In the genomic region with DNA sequence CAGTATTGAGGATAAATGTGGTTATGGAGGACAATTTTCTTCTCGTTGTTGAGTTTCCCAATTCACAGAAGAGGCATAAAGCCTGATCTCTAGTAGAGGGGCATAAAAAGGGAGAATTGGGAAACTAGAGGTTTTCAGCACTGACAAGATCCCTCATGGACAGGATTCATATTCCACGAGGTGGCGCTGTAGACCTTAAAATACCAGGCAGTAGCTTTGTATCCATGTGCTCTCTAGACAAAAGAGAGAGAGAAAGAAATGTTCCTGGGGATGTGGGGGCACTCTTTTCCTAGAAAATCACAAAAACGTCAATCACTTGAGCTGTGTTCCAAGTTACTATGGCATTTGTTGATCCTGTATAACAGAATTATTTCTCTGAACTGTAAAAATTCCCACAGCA, we compare ENCODE assay signal across 8 cellular contexts.
DNase-seq lines count a peak whose midpoint lies in the region; ATAC-seq and TF ChIP-seq lines count a peak whose summit lies in the region.

No MANE protein-coding gene starts in this region.

- no peak for TF ChIP-seq POLR2A in adrenal gland (IDR thresholded peaks at IDR 0.05)

- H3K27ac ChIP-seq in Karpas-422 (ENCODE audit: low read length) = no peak overlapping the region
- no peak overlapping the region for H3K27ac ChIP-seq in adrenal gland

- H3K9ac ChIP-seq in Karpas-422 (ENCODE audit: low read length) = no peak overlapping the region

- H3K4me3 ChIP-seq in Karpas-422 (ENCODE audit: low read length) (no peak overlapping the region), neuron (ENCODE audit: low read length) (no peak overlapping the region), adrenal gland (no peak overlapping the region)

- no peak for TF ChIP-seq CTCF in activated CD8-positive, alpha-beta T cell treated with anti-CD3 and anti-CD28 coated beads for 36 hours (IDR thresholded peaks at IDR 0.05)
- no peak for TF ChIP-seq CTCF in adrenal gland (IDR thresholded peaks at IDR 0.05)

- intact Hi-C loops in activated CD8-positive, alpha-beta T cell treated with anti-CD3 and anti-CD28 coated beads for 36 hours (cut with micrococcal nuclease) = no loop called here
- intact Hi-C loops in activated CD4-positive, alpha-beta memory T cell treated with anti-CD3 and anti-CD28 coated beads for 36 hours (cut with micrococcal nuclease) = no loop called here
- intact Hi-C loops in adrenal gland (cut with DNase I) = no loop called here

- peaks cover 24% of the 10 kb centered on the region for H3K9me3 Mint-ChIP-seq in activated CD8-positive, alpha-beta T cell treated with anti-CD3 and anti-CD28 coated beads for 36 hours
- peaks cover 3% of the 10 kb centered on the region for H3K9me3 Mint-ChIP-seq in activated CD8-positive, alpha-beta T cell treated with anti-CD3 and anti-CD28 coated beads, Interleukin-2, amount 10 ng/mL, durations not matched to agents 7 days and 5 days (ENCODE audit: insufficient read depth)
- peaks cover 23% of the 10 kb centered on the region for H3K9me3 Mint-ChIP-seq in activated CD4-positive, alpha-beta memory T cell treated with anti-CD3 and anti-CD28 coated beads for 36 hours

- H3K79me2 ChIP-seq in Karpas-422 (ENCODE audit: low read length) = no peaks in the 10 kb centered on the region

- CTCF ChIA-PET in activated CD8-positive, alpha-beta T cell treated with anti-CD3 and anti-CD28 coated beads for 36 hours (lab: Charles Lee) = interaction anchor here (0.9 kb wide), 1 partner anchor 277 kb away, joined by 4 read pairs; no protein-coding TSS in a partner anchor
- CTCF ChIA-PET in activated CD8-positive, alpha-beta T cell treated with anti-CD3 and anti-CD28 coated beads, Interleukin-2, amount 10 ng/mL, durations not matched to agents 7 days and 5 days (lab: Charles Lee) = no interaction called here
- CTCF ChIA-PET in activated CD4-positive, alpha-beta memory T cell treated with anti-CD3 and anti-CD28 coated beads for 36 hours (lab: Charles Lee) = no interaction called here

- no peak overlapping the region for H3K27ac Mint-ChIP-seq in activated CD8-positive, alpha-beta T cell treated with anti-CD3 and anti-CD28 coated beads for 36 hours
- H3K27ac Mint-ChIP-seq in activated CD8-positive, alpha-beta T cell treated with anti-CD3 and anti-CD28 coated beads, Interleukin-2, amount 10 ng/mL, durations not matched to agents 7 days and 5 days = no peak overlapping the region
- H3K27ac Mint-ChIP-seq in activated CD4-positive, alpha-beta memory T cell treated with anti-CD3 and anti-CD28 coated beads for 36 hours = no peak overlapping the region

- no peaks in the 10 kb centered on the region for H3K9me2 ChIP-seq in Karpas-422 (replicated peaks; ENCODE audit: insufficient read depth, low read length)

- H3K36me3 Mint-ChIP-seq in activated CD8-positive, alpha-beta T cell treated with anti-CD3 and anti-CD28 coated beads for 36 hours (ENCODE audit: low read depth) = no peaks in the 10 kb centered on the region
- no peaks in the 10 kb centered on the region for H3K36me3 Mint-ChIP-seq in activated CD8-positive, alpha-beta T cell treated with anti-CD3 and anti-CD28 coated beads, Interleukin-2, amount 10 ng/mL, durations not matched to agents 7 days and 5 days (ENCODE audit: low read depth)
- peaks cover 6% of the 10 kb centered on the region for H3K36me3 Mint-ChIP-seq in activated CD4-positive, alpha-beta memory T cell treated with anti-CD3 and anti-CD28 coated beads for 36 hours

- H3K4me1 ChIP-seq in Karpas-422 (ENCODE audit: low read length) (no peaks in the 10 kb centered on the region), neuron (ENCODE audit: insufficient read depth, low read length) (peaks cover 2% of the 10 kb centered on the region), adrenal gland (replicated peaks in 1 of 2) (no peaks in the 10 kb centered on the region)

- peak; percentile 31 for DNase-seq in activated CD8-positive, alpha-beta T cell treated with anti-CD3 and anti-CD28 coated beads for 36 hours
- DNase-seq in activated CD8-positive, alpha-beta T cell treated with anti-CD3 and anti-CD28 coated beads, Interleukin-2, amount 10 ng/mL, durations not matched to agents 7 days and 5 days = no peak
- DNase-seq in Karpas-422 (peak; percentile 86), adrenal gland (no peak)
- peak; percentile 12 for DNase-seq in activated CD4-positive, alpha-beta memory T cell treated with anti-CD3 and anti-CD28 coated beads for 36 hours
- no peak for DNase-seq in activated CD8-positive, alpha-beta memory T cell treated with anti-CD3 and anti-CD28 coated beads, Interleukin-2, amount 50 U/mL, for 48 hours

- H3K36me3 ChIP-seq in Karpas-422 (ENCODE audit: insufficient read depth, low read length) (no peaks in the 10 kb centered on the region), neuron (ENCODE audit: insufficient read depth, low read length) (no peaks in the 10 kb centered on the region), adrenal gland (replicated peaks in 1 of 2) (no peaks in the 10 kb centered on the region)

- ATAC-seq in activated CD8-positive, alpha-beta T cell treated with anti-CD3 and anti-CD28 coated beads for 36 hours = no peak
- ATAC-seq in activated CD8-positive, alpha-beta T cell treated with anti-CD3 and anti-CD28 coated beads, Interleukin-2, amount 10 ng/mL, durations not matched to agents 7 days and 5 days = no peak
- ATAC-seq in GM18867 (IDR thresholded peaks at IDR 0.05; ENCODE audit: unreplicated experiment) = no peak

- no peaks in the 10 kb centered on the region for H3K4me1 Mint-ChIP-seq in activated CD8-positive, alpha-beta T cell treated with anti-CD3 and anti-CD28 coated beads for 36 hours (ENCODE audit: low read depth)
- H3K4me1 Mint-ChIP-seq in activated CD8-positive, alpha-beta T cell treated with anti-CD3 and anti-CD28 coated beads, Interleukin-2, amount 10 ng/mL, durations not matched to agents 7 days and 5 days (ENCODE audit: low read depth) = no peaks in the 10 kb centered on the region
- H3K4me1 Mint-ChIP-seq in activated CD4-positive, alpha-beta memory T cell treated with anti-CD3 and anti-CD28 coated beads for 36 hours (ENCODE audit: low read depth) = no peaks in the 10 kb centered on the region

- H2AFZ ChIP-seq in Karpas-422 (ENCODE audit: low read length) (no peak overlapping the region), neuron (ENCODE audit: low read depth, low read length) (peak overlapping the region; percentile 70)

- H4K20me1 ChIP-seq in Karpas-422 (ENCODE audit: insufficient read depth, low read depth, low read length) = no peaks in the 10 kb centered on the region

- H3K9me3 ChIP-seq in Karpas-422 (ENCODE audit: low read length) = peaks cover 6% of the 10 kb centered on the region; the same call in 1 of the 2 replicates
- peaks cover 2% of the 10 kb centered on the region for H3K9me3 ChIP-seq in neuron (ENCODE audit: low read length)
- H3K9me3 ChIP-seq in adrenal gland (replicated peaks in 1 of 3) = peaks cover 0 to 25% (median 4%) of the 10 kb centered on the region in 3 donors

- POLR2A ChIA-PET in activated CD8-positive, alpha-beta T cell treated with anti-CD3 and anti-CD28 coated beads for 36 hours (lab: Charles Lee) = no interaction called here
- POLR2A ChIA-PET in activated CD8-positive, alpha-beta T cell treated with anti-CD3 and anti-CD28 coated beads, Interleukin-2, amount 10 ng/mL, durations not matched to agents 7 days and 5 days (lab: Charles Lee) = no interaction called here
- POLR2A ChIA-PET in activated CD4-positive, alpha-beta memory T cell treated with anti-CD3 and anti-CD28 coated beads for 36 hours (lab: Charles Lee) = no interaction called here

- WGBS in adrenal gland, 4 donors = 8 to 12% (median 10%) methylated on average over 4 of the region's 4 CpGs

- no peaks in the 10 kb centered on the region for H3K27me3 Mint-ChIP-seq in activated CD8-positive, alpha-beta T cell treated with anti-CD3 and anti-CD28 coated beads for 36 hours
- H3K27me3 Mint-ChIP-seq in activated CD8-positive, alpha-beta T cell treated with anti-CD3 and anti-CD28 coated beads, Interleukin-2, amount 10 ng/mL, durations not matched to agents 7 days and 5 days (ENCODE audit: low read depth) = no peaks in the 10 kb centered on the region
- H3K27me3 Mint-ChIP-seq in activated CD4-positive, alpha-beta memory T cell treated with anti-CD3 and anti-CD28 coated beads for 36 hours = no peaks in the 10 kb centered on the region

- H3K27me3 ChIP-seq in Karpas-422 (ENCODE audit: low read length) (no peaks in the 10 kb centered on the region), neuron (ENCODE audit: insufficient read depth, low read length) (no peaks in the 10 kb centered on the region), adrenal gland (no peaks in the 10 kb centered on the region)

- H3K4me2 ChIP-seq in Karpas-422 (ENCODE audit: low read depth, low read length, poor library complexity, severe bottlenecking) = no peak overlapping the region

- no peak overlapping the region for H3K4me3 Mint-ChIP-seq in activated CD8-positive, alpha-beta T cell treated with anti-CD3 and anti-CD28 coated beads for 36 hours
- no peak overlapping the region for H3K4me3 Mint-ChIP-seq in activated CD8-positive, alpha-beta T cell treated with anti-CD3 and anti-CD28 coated beads, Interleukin-2, amount 10 ng/mL, durations not matched to agents 7 days and 5 days
- no peak overlapping the region for H3K4me3 Mint-ChIP-seq in activated CD4-positive, alpha-beta memory T cell treated with anti-CD3 and anti-CD28 coated beads for 36 hours

Comparison
In these comparisons a context has a peak if more than half of its experiments do, and no peak if none do; other contexts are left out.
1. DNase-seq: peak in activated CD8-positive, alpha-beta T cell treated with anti-CD3 and anti-CD28 coated beads for 36 hours (single experiment), Karpas-422 (single experiment) and activated CD4-positive, alpha-beta memory T cell treated with anti-CD3 and anti-CD28 coated beads for 36 hours (single experiment); none in activated CD8-positive, alpha-beta T cell treated with anti-CD3 and anti-CD28 coated beads, Interleukin-2, amount 10 ng/mL, durations not matched to agents 7 days and 5 days (single experiment), activated CD8-positive, alpha-beta memory T cell treated with anti-CD3 and anti-CD28 coated beads, Interleukin-2, amount 50 U/mL, for 48 hours (single experiment) and adrenal gland (0 of 7).